In the genomic region with DNA sequence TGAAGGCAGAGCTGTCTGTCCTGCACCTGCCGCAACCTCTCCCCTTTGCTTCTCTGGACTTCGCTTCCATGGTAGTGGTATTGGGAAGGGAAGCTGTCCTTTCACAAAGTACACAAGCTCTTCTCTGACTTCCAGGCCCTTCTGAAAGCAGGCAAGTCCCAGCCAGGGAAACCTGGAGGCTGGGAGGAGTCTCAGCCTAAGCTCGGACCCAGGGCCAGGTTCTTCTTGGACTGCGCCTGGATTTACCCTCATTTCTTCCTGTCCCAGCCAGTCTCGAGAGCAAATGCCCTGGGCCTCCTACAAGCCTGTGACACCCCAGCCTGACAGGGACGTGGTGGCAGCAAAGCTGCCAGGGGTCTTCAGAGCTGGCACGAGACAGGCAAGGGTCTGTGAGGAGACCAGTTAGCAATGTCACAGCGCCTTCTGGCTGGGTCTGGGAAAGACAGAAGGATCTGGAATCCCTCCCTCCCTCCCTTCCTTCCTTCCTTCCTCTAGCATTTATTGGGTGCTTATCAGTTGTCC, we compare ENCODE assay signal across 24 cellular contexts.
"Had no signal": no experiment of that assay in that cellular context is flagged by ENCODE, and none has a peak within 500 bp of the region (broad histone marks: within the 10 kb centered on the region; RNA-seq: fewer than 3 reads in every experiment).

No MANE protein-coding gene starts in this region.

- H3K27me3 ChIP-seq: esophagus muscularis mucosa, gastroesophageal sphincter, heart left ventricle, testis had no signal

- H3K9me3 ChIP-seq: esophagus muscularis mucosa, gastroesophageal sphincter, heart left ventricle, stomach, testis had no signal

- H3K9me3 Mint-ChIP-seq: activated naive CD4-positive, alpha-beta T cell treated with anti-CD3 and anti-CD28 coated beads for 36 hours; activated naive CD8-positive, alpha-beta T cell treated with anti-CD3 and anti-CD28 coated beads, Interleukin-2, amount 50 U/mL, for 24 hours; activated T-cell treated with anti-CD3 and anti-CD28 coated beads, Interleukin-2, amount 50 U/mL, for 4 hours; natural killer cell treated with Interleukin-12 subunit alpha and Interleukin-12 subunit beta and Interleukin-15 and Interleukin-18, amount 100 ng/mL, for 72 hours; stimulated activated effector memory CD8-positive, alpha-beta T cell treated with anti-CD3 and anti-CD28 coated beads, Interleukin-12 subunit alpha, Interleukin-12 subunit beta, amount 100 ng/mL, for 72 hours had no signal

- DNase-seq: activated CD4-positive, alpha-beta T cell treated with anti-CD3 and anti-CD28 coated beads, Interleukin-2, amount 50 U/mL, for 1 hour; activated CD4-positive, CD25-positive, alpha-beta regulatory T cell treated with anti-CD3 and anti-CD28 coated beads, Interleukin-2, amount 50 U/mL, for 72 hours; activated CD8-positive, alpha-beta memory T cell treated with anti-CD3 and anti-CD28 coated beads, Interleukin-2, amount 50 U/mL, for 4 hours; activated naive CD4-positive, alpha-beta T cell treated with anti-CD3 and anti-CD28 coated beads for 36 hours; activated naive CD8-positive, alpha-beta T cell treated with anti-CD3 and anti-CD28 coated beads, Interleukin-2, amount 50 U/mL, for 24 hours; activated T-cell treated with anti-CD3 and anti-CD28 coated beads, Interleukin-2, amount 50 U/mL, for 4 hours; anterior cingulate cortex; cerebellar nuclear complex; effector CD8-positive, alpha-beta T cell; occipital lobe; stimulated activated CD4-positive, alpha-beta T cell treated with anti-CD3 and anti-CD28 coated beads, Interleukin-15, amount 100 ng/mL, for 24 hours; stimulated activated CD4-positive, alpha-beta T cell treated with anti-CD3 and anti-CD28 coated beads, Interleukin-2, amount 100 ng/mL, for 48 hours; stomach; SW 1271; T-helper 2 cell; testis had no signal

- ATAC-seq: activated naive CD8-positive, alpha-beta T cell treated with anti-CD3 and anti-CD28 coated beads, Interleukin-2, amount 50 U/mL, for 24 hours; activated T-cell treated with anti-CD3 and anti-CD28 coated beads, Interleukin-2, amount 50 U/mL, for 4 hours; gastroesophageal sphincter; natural killer cell treated with Interleukin-12 subunit alpha and Interleukin-12 subunit beta and Interleukin-15 and Interleukin-18, amount 100 ng/mL, for 72 hours; stimulated activated effector memory CD8-positive, alpha-beta T cell treated with anti-CD3 and anti-CD28 coated beads, Interleukin-12 subunit alpha, Interleukin-12 subunit beta, amount 100 ng/mL, for 72 hours had no signal

- H3K27ac Mint-ChIP-seq: activated naive CD4-positive, alpha-beta T cell treated with anti-CD3 and anti-CD28 coated beads for 36 hours; activated naive CD8-positive, alpha-beta T cell treated with anti-CD3 and anti-CD28 coated beads, Interleukin-2, amount 50 U/mL, for 24 hours; natural killer cell treated with Interleukin-12 subunit alpha and Interleukin-12 subunit beta and Interleukin-15 and Interleukin-18, amount 100 ng/mL, for 72 hours; progenitor cell of endocrine pancreas; stimulated activated effector memory CD8-positive, alpha-beta T cell treated with anti-CD3 and anti-CD28 coated beads, Interleukin-12 subunit alpha, Interleukin-12 subunit beta, amount 100 ng/mL, for 72 hours had no signal

- H3K27ac ChIP-seq: esophagus muscularis mucosa, gastroesophageal sphincter, heart left ventricle, skin epidermis, stomach, testis, VCaP had no signal

- H3K36me3 Mint-ChIP-seq: natural killer cell treated with Interleukin-12 subunit alpha and Interleukin-12 subunit beta and Interleukin-15 and Interleukin-18, amount 100 ng/mL, for 72 hours; stimulated activated effector memory CD8-positive, alpha-beta T cell treated with anti-CD3 and anti-CD28 coated beads, Interleukin-12 subunit alpha, Interleukin-12 subunit beta, amount 100 ng/mL, for 72 hours had no signal

- H3K4me1 ChIP-seq: gastroesophageal sphincter had no signal

- H3K4me3 ChIP-seq: esophagus muscularis mucosa, gastroesophageal sphincter, heart left ventricle, skin epidermis, stomach, testis had no signal

- H3K4me3 Mint-ChIP-seq: activated naive CD4-positive, alpha-beta T cell treated with anti-CD3 and anti-CD28 coated beads for 36 hours; activated naive CD8-positive, alpha-beta T cell treated with anti-CD3 and anti-CD28 coated beads, Interleukin-2, amount 50 U/mL, for 24 hours; activated T-cell treated with anti-CD3 and anti-CD28 coated beads, Interleukin-2, amount 50 U/mL, for 4 hours; natural killer cell treated with Interleukin-12 subunit alpha and Interleukin-12 subunit beta and Interleukin-15 and Interleukin-18, amount 100 ng/mL, for 72 hours; stimulated activated effector memory CD8-positive, alpha-beta T cell treated with anti-CD3 and anti-CD28 coated beads, Interleukin-12 subunit alpha, Interleukin-12 subunit beta, amount 100 ng/mL, for 72 hours had no signal
